In genomic region chr13:75635621-75636338, GRCh38 we compare ENCODE assay signal across 1 cellular context.
A peak's percentile ranks its signal among the peaks of the same experiment; 100 is the strongest.
TF ChIP-seq lines count a peak whose summit lies in the region.

LMO7 (plus strand) TSS chr13:75636330; CDS start chr13:75636658, 328 bp downstream.

TF ChIP-seq in HepG2, 621 proteins besides CTCF, POLR2A, EP300 and RAD21 (continued from another document):
- TF ChIP-seq ZNF710 (CRISPR knock-in tag; IDR thresholded peaks at IDR 0.05; ENCODE audit: borderline replicate concordance) (no peak), KMT2B (CRISPR knock-in tag; IDR thresholded peaks at IDR 0.05) (0 out of 2 replicates have a peak, but pooled peaks have one; percentile 23), ZNF891 (CRISPR knock-in tag; IDR thresholded peaks at IDR 0.05) (peak; percentile 87; the same call in 1 of the 2 replicates), TARDBP (CRISPR knock-in tag; IDR thresholded peaks at IDR 0.05) (0 out of 2 replicates have a peak, but pooled peaks have one; percentile 23), GLI4 (CRISPR knock-in tag; IDR thresholded peaks at IDR 0.05; ENCODE audit: borderline replicate concordance) (0 out of 2 replicates have a peak, but pooled peaks have one; percentile 50), ZNF558 (CRISPR knock-in tag; IDR thresholded peaks at IDR 0.05; ENCODE audit: borderline replicate concordance) (peak; percentile 84; the same call in 1 of the 2 replicates), ZFY (CRISPR knock-in tag; IDR thresholded peaks at IDR 0.05) (peak; percentile 67), SAP130 (CRISPR knock-in tag; IDR thresholded peaks at IDR 0.05; ENCODE audit: low read depth) (peak; percentile 53), ARNT (IDR thresholded peaks at IDR 0.05) (no peak), ZNF83 (CRISPR knock-in tag; IDR thresholded peaks at IDR 0.05; ENCODE audit: borderline replicate concordance) (0 out of 2 replicates have a peak, but pooled peaks have one; percentile 88), ZNF296 (CRISPR knock-in tag; conservative IDR thresholded peaks at IDR 0.05) (0 out of 2 replicates have a peak, but pooled peaks have one; percentile 48), AGO2 (optimal IDR thresholded peaks at IDR 0.05; ENCODE audit: low read depth, low read length) (peak; percentile 53), ZSCAN9 (CRISPR knock-in tag; IDR thresholded peaks at IDR 0.05; ENCODE audit: borderline replicate concordance) (no peak), CBFB (CRISPR knock-in tag; IDR thresholded peaks at IDR 0.05) (0 out of 2 replicates have a peak, but pooled peaks have one; percentile 34), PHF21A (CRISPR knock-in tag; IDR thresholded peaks at IDR 0.05) (peak; percentile 59), ZNF280B (CRISPR knock-in tag; IDR thresholded peaks at IDR 0.05; ENCODE audit: borderline replicate concordance) (peak; percentile 64; the same call in 1 of the 2 replicates), MAF1 (CRISPR knock-in tag; IDR thresholded peaks at IDR 0.05; ENCODE audit: borderline replicate concordance) (0 out of 2 replicates have a peak, but pooled peaks have one; percentile 27), RNF2 (conservative IDR thresholded peaks at IDR 0.05; ENCODE audit: low read depth) (peak; percentile 94), ZHX2 (IDR thresholded peaks at IDR 0.05; ENCODE audit: low read depth) (no peak), ZHX2 (CRISPR knock-in tag; IDR thresholded peaks at IDR 0.05; ENCODE audit: borderline replicate concordance) (peak; percentile 66), FOXC1 (CRISPR knock-in tag; IDR thresholded peaks at IDR 0.05; ENCODE audit: borderline replicate concordance) (peak; percentile 86; the same call in 1 of the 2 replicates), FOXM1 (CRISPR knock-in tag; IDR thresholded peaks at IDR 0.05) (no peak), ZNF770 (CRISPR knock-in tag; IDR thresholded peaks at IDR 0.05) (0 out of 2 replicates have a peak, but pooled peaks have one; percentile 1), PAX8 (CRISPR knock-in tag; IDR thresholded peaks at IDR 0.05; ENCODE audit: borderline replicate concordance) (peak; percentile 96; the same call in 1 of the 2 replicates), ZNF468 (CRISPR knock-in tag; IDR thresholded peaks at IDR 0.05) (peak; percentile 89; the same call in 1 of the 2 replicates), CHD2 (IDR thresholded peaks at IDR 0.05; ENCODE audit: low read depth, low read length) (no peak), LBX2 (CRISPR knock-in tag; IDR thresholded peaks at IDR 0.05; ENCODE audit: borderline replicate concordance) (peak; percentile 83; the same call in 1 of the 2 replicates), ZNF430 (CRISPR knock-in tag; IDR thresholded peaks at IDR 0.05) (peak; percentile 54; the same call in 1 of the 2 replicates), GMEB1 (CRISPR knock-in tag; IDR thresholded peaks at IDR 0.05; ENCODE audit: borderline replicate concordance) (peak; percentile 52; the same call in 1 of the 2 replicates), MTA1 (CRISPR knock-in tag; IDR thresholded peaks at IDR 0.05; ENCODE audit: borderline replicate concordance) (peak; percentile 63; the same call in 1 of the 2 replicates), ZBTB38 (CRISPR knock-in tag; IDR thresholded peaks at IDR 0.05) (0 out of 2 replicates have a peak, but pooled peaks have one; percentile 2), NR2F6 (IDR thresholded peaks at IDR 0.05) (no peak), NR2F6 (CRISPR knock-in tag; IDR thresholded peaks at IDR 0.05) (peak; percentile 55; the same call in 1 of the 2 replicates), ERF (CRISPR knock-in tag; IDR thresholded peaks at IDR 0.05) (peak; percentile 42; the same call in 1 of the 2 replicates), ZNF382 (CRISPR knock-in tag; IDR thresholded peaks at IDR 0.05; ENCODE audit: borderline replicate concordance) (no peak), ZNF552 (CRISPR knock-in tag; IDR thresholded peaks at IDR 0.05; ENCODE audit: borderline replicate concordance) (peak; percentile 71; the same call in 1 of the 2 replicates), SKI (IDR thresholded peaks at IDR 0.05; ENCODE audit: partially characterized antibody) (peak; percentile 35), RBFOX2 (IDR thresholded peaks at IDR 0.05; ENCODE audit: low read depth, low read length) (peak; percentile 39), ZNF547 (CRISPR knock-in tag; IDR thresholded peaks at IDR 0.05) (peak; percentile 74; the same call in 1 of the 2 replicates), SALL2 (CRISPR knock-in tag; IDR thresholded peaks at IDR 0.05) (peak; percentile 88), PHF8 (CRISPR knock-in tag; IDR thresholded peaks at IDR 0.05) (0 out of 2 replicates have a peak, but pooled peaks have one; percentile 45)
